1 cellular context compared by ENCODE assay signal in the genomic region with DNA sequence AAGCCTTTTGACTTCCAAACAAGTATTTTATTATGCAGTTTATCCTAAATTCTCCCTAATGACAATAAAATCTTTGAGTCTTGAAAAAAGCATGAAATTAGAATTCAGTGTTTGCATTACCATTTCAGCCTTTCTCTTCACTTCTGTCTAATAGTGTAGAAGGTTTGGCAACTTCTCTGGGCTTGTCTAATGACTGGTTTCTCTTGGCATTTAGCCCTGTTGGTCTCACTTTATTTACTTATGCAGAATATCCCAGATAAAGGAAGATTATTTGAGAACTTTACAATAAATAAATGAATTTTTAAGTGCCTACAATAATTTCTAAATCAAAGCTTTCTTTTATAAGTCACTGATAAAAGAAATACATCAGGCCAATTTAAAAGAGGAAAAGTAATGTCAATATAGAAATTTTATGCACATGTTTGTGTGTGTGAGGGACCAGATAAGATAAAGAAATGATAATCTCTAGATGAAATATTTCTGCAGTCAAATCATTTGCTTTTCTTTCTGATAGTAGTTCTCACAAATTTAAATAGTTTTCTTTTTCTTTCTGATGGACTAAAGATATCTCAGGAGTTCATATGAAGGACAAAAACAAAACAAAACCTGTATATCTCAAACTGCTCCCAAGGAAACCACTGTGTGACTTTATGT.
TF ChIP-seq lines count a peak whose summit lies in the region.

No MANE protein-coding gene starts in this region.

TF ChIP-seq in GM12878, 131 proteins besides CTCF, POLR2A, EP300 and RAD21 (continued from another document):
- no peak for TF ChIP-seq FOS (IDR thresholded peaks at IDR 0.05; ENCODE audit: borderline replicate concordance, extremely low read depth, insufficient read length)
